Comparison of ENCODE assay signal across 2 cellular contexts in the genomic region with DNA sequence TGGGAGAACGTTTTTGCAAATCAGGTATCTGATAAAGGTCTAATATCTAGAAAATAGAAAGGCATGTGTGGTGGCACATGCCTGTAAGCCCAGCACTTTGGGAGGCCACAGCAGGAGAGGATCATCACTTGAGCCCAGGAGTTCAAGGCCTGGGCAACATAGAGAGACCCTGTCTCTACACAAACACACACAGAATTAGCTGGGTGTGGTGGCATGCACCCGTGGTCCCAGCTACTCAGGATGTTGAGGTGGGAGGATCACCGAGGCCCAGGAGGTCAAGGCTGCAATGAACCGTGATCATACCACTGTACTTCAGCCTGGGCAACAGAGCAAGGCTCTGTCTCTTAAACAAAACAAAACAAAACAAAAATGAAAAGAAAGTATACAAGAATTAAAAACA.
TF ChIP-seq lines count a peak whose summit lies in the region.

No MANE protein-coding gene starts in this region.

TF ChIP-seq in HepG2, 621 proteins besides CTCF, POLR2A, EP300 and RAD21:
- TF ChIP-seq RBM22 (optimal IDR thresholded peaks at IDR 0.05; ENCODE audit: low read length) (peak; percentile 60), ZNF383 (CRISPR knock-in tag; IDR thresholded peaks at IDR 0.05; ENCODE audit: borderline replicate concordance) (no peak), TBX2 (CRISPR knock-in tag; IDR thresholded peaks at IDR 0.05; ENCODE audit: borderline replicate concordance) (no peak), CHD2 (IDR thresholded peaks at IDR 0.05; ENCODE audit: low read depth, low read length) (no peak)

TF ChIP-seq in GM12878, 131 proteins besides CTCF, POLR2A, EP300 and RAD21:
- TF ChIP-seq JUND (IDR thresholded peaks at IDR 0.05; ENCODE audit: low read depth, low read length) (no peak), TARDBP (IDR thresholded peaks at IDR 0.05; ENCODE audit: borderline replicate concordance) (no peak), RELA (IDR thresholded peaks at IDR 0.05; ENCODE audit: borderline replicate concordance, partially characterized antibody) (no peak), NR2F1 (conservative IDR thresholded peaks at IDR 0.05) (no peak), JUNB (IDR thresholded peaks at IDR 0.05) (no peak), TAF1 (IDR thresholded peaks at IDR 0.05; ENCODE audit: borderline replicate concordance, low read depth, low read length) (no peak), BCL11A (IDR thresholded peaks at IDR 0.05; ENCODE audit: low read depth, low read length) (no peak), KAT2A (conservative IDR thresholded peaks at IDR 0.05; ENCODE audit: control insufficient read depth, low read depth, low read length) (no peak), MYB (IDR thresholded peaks at IDR 0.05; ENCODE audit: borderline replicate concordance, low read depth, low read length) (no peak), CHD4 (IDR thresholded peaks at IDR 0.05) (no peak), TCF12 (IDR thresholded peaks at IDR 0.05; ENCODE audit: low read depth, low read length) (no peak), ZNF274 (IDR thresholded peaks at IDR 0.05; ENCODE audit: insufficient read depth, insufficient read length) (no peak)
- TF ChIP-seq, protein P1, sequence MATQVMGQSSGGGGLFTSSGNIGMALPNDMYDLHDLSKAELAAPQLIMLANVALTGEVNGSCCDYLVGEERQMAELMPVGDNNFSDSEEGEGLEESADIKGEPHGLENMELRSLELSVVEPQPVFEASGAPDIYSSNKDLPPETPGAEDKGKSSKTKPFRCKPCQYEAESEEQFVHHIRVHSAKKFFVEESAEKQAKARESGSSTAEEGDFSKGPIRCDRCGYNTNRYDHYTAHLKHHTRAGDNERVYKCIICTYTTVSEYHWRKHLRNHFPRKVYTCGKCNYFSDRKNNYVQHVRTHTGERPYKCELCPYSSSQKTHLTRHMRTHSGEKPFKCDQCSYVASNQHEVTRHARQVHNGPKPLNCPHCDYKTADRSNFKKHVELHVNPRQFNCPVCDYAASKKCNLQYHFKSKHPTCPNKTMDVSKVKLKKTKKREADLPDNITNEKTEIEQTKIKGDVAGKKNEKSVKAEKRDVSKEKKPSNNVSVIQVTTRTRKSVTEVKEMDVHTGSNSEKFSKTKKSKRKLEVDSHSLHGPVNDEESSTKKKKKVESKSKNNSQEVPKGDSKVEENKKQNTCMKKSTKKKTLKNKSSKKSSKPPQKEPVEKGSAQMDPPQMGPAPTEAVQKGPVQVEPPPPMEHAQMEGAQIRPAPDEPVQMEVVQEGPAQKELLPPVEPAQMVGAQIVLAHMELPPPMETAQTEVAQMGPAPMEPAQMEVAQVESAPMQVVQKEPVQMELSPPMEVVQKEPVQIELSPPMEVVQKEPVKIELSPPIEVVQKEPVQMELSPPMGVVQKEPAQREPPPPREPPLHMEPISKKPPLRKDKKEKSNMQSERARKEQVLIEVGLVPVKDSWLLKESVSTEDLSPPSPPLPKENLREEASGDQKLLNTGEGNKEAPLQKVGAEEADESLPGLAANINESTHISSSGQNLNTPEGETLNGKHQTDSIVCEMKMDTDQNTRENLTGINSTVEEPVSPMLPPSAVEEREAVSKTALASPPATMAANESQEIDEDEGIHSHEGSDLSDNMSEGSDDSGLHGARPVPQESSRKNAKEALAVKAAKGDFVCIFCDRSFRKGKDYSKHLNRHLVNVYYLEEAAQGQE (IDR thresholded peaks at IDR 0.05; ENCODE audit: low read depth, low read length) = no peak
- TF ChIP-seq, protein P2, sequence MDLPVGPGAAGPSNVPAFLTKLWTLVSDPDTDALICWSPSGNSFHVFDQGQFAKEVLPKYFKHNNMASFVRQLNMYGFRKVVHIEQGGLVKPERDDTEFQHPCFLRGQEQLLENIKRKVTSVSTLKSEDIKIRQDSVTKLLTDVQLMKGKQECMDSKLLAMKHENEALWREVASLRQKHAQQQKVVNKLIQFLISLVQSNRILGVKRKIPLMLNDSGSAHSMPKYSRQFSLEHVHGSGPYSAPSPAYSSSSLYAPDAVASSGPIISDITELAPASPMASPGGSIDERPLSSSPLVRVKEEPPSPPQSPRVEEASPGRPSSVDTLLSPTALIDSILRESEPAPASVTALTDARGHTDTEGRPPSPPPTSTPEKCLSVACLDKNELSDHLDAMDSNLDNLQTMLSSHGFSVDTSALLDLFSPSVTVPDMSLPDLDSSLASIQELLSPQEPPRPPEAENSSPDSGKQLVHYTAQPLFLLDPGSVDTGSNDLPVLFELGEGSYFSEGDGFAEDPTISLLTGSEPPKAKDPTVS (IDR thresholded peaks at IDR 0.05; ENCODE audit: low read depth, low read length) = no peak
- TF ChIP-seq, protein P3, sequence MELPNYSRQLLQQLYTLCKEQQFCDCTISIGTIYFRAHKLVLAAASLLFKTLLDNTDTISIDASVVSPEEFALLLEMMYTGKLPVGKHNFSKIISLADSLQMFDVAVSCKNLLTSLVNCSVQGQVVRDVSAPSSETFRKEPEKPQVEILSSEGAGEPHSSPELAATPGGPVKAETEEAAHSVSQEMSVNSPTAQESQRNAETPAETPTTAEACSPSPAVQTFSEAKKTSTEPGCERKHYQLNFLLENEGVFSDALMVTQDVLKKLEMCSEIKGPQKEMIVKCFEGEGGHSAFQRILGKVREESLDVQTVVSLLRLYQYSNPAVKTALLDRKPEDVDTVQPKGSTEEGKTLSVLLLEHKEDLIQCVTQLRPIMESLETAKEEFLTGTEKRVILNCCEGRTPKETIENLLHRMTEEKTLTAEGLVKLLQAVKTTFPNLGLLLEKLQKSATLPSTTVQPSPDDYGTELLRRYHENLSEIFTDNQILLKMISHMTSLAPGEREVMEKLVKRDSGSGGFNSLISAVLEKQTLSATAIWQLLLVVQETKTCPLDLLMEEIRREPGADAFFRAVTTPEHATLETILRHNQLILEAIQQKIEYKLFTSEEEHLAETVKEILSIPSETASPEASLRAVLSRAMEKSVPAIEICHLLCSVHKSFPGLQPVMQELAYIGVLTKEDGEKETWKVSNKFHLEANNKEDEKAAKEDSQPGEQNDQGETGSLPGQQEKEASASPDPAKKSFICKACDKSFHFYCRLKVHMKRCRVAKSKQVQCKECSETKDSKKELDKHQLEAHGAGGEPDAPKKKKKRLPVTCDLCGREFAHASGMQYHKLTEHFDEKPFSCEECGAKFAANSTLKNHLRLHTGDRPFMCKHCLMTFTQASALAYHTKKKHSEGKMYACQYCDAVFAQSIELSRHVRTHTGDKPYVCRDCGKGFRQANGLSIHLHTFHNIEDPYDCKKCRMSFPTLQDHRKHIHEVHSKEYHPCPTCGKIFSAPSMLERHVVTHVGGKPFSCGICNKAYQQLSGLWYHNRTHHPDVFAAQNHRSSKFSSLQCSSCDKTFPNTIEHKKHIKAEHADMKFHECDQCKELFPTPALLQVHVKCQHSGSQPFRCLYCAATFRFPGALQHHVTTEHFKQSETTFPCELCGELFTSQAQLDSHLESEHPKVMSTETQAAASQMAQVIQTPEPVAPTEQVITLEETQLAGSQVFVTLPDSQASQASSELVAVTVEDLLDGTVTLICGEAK (IDR thresholded peaks at IDR 0.05; ENCODE audit: borderline replicate concordance) = no peak
